8 cellular contexts compared by ENCODE assay signal in genomic region chr17:83103200-83103937, GRCh38. TPM values are rescaled to one million over a fixed set of nuclear protein-coding genes. Genes with fewer than 3 reads are reported as not detected.
DNase-seq lines count a peak whose midpoint lies in the region; ATAC-seq and TF ChIP-seq lines count a peak whose summit lies in the region.

No MANE protein-coding gene starts in this region.

- DNase-seq in COR-L47 (lab: John Stamatoyannopoulos, UW) (peak; percentile 36), HK-2 (ENCODE audit: unreplicated experiment) (peak; percentile 62), pons (ENCODE audit: low spot score) (peak; percentile 12), type B pancreatic cell (ENCODE audit: extremely low spot score, unreplicated experiment) (no peak), foreskin melanocyte (no peak)
- peak; percentile 49 for DNase-seq in activated CD4-positive, alpha-beta memory T cell treated with anti-CD3 and anti-CD28 coated beads, Interleukin-2, amount 10 ng/mL, durations not matched to agents 7 days and 5 days
- no peak for DNase-seq in activated CD8-positive, alpha-beta memory T cell treated with anti-CD3 and anti-CD28 coated beads for 24 hours

- no peak for ATAC-seq in GM18498 (IDR thresholded peaks at IDR 0.05; ENCODE audit: unreplicated experiment)

- H3K9me3 Mint-ChIP-seq in activated CD4-positive, alpha-beta memory T cell treated with anti-CD3 and anti-CD28 coated beads, Interleukin-2, amount 10 ng/mL, durations not matched to agents 7 days and 5 days, result no peaks in the 10 kb centered on the region
- no peaks in the 10 kb centered on the region for H3K9me3 Mint-ChIP-seq in type B pancreatic cell

- POLR2A ChIA-PET in activated CD4-positive, alpha-beta memory T cell treated with anti-CD3 and anti-CD28 coated beads, Interleukin-2, amount 10 ng/mL, durations not matched to agents 7 days and 5 days (lab: Charles Lee), result no interaction called here

- H3K36me3 Mint-ChIP-seq in activated CD4-positive, alpha-beta memory T cell treated with anti-CD3 and anti-CD28 coated beads, Interleukin-2, amount 10 ng/mL, durations not matched to agents 7 days and 5 days (ENCODE audit: low read depth), result no peaks in the 10 kb centered on the region
- H3K36me3 Mint-ChIP-seq in type B pancreatic cell, result no peaks in the 10 kb centered on the region

- CTCF ChIA-PET in activated CD4-positive, alpha-beta memory T cell treated with anti-CD3 and anti-CD28 coated beads, Interleukin-2, amount 10 ng/mL, durations not matched to agents 7 days and 5 days (lab: Charles Lee), result no interaction called here

- no peak for TF ChIP-seq CTCF in type B pancreatic cell (conservative IDR thresholded peaks at IDR 0.05)

- H3K4me3 Mint-ChIP-seq in activated CD4-positive, alpha-beta memory T cell treated with anti-CD3 and anti-CD28 coated beads, Interleukin-2, amount 10 ng/mL, durations not matched to agents 7 days and 5 days, result no peak overlapping the region
- no peak overlapping the region for H3K4me3 Mint-ChIP-seq in type B pancreatic cell

- peaks cover 6% of the 10 kb centered on the region for H3K4me1 Mint-ChIP-seq in activated CD4-positive, alpha-beta memory T cell treated with anti-CD3 and anti-CD28 coated beads, Interleukin-2, amount 10 ng/mL, durations not matched to agents 7 days and 5 days
- peaks cover 20% of the 10 kb centered on the region for H3K4me1 Mint-ChIP-seq in type B pancreatic cell (ENCODE audit: unreplicated experiment)

- no peak overlapping the region for H3K27ac Mint-ChIP-seq in activated CD4-positive, alpha-beta memory T cell treated with anti-CD3 and anti-CD28 coated beads, Interleukin-2, amount 10 ng/mL, durations not matched to agents 7 days and 5 days
- no peak overlapping the region for H3K27ac Mint-ChIP-seq in type B pancreatic cell

- peaks cover 17% of the 10 kb centered on the region for H3K27me3 Mint-ChIP-seq in activated CD4-positive, alpha-beta memory T cell treated with anti-CD3 and anti-CD28 coated beads, Interleukin-2, amount 10 ng/mL, durations not matched to agents 7 days and 5 days
- H3K27me3 Mint-ChIP-seq in type B pancreatic cell, result peaks cover 2% of the 10 kb centered on the region

RNA-seq across cellular contexts. Expression of gene METRNL, which starts 24.0 kb away (rescaled TPM):
- 10 to 100 TPM; 27.3 to 28.1 TPM for total RNA-seq in activated CD4-positive, alpha-beta memory T cell treated with anti-CD3 and anti-CD28 coated beads, Interleukin-2, amount 10 ng/mL, durations not matched to agents 7 days and 5 days
- 76.2 and 145 TPM in 2 replicates for total RNA-seq in type B pancreatic cell (ENCODE audit: low replicate concordance)

Comparison
In these comparisons a context has a peak if more than half of its experiments do, and no peak if none do; other contexts are left out.
1. DNase-seq: peak in COR-L47 (single experiment), HK-2 (single experiment), activated CD4-positive, alpha-beta memory T cell treated with anti-CD3 and anti-CD28 coated beads, Interleukin-2, amount 10 ng/mL, durations not matched to agents 7 days and 5 days (single experiment) and pons (single experiment); none in activated CD8-positive, alpha-beta memory T cell treated with anti-CD3 and anti-CD28 coated beads for 24 hours (single experiment), type B pancreatic cell (single experiment) and foreskin melanocyte (single experiment).